In the genomic region with DNA sequence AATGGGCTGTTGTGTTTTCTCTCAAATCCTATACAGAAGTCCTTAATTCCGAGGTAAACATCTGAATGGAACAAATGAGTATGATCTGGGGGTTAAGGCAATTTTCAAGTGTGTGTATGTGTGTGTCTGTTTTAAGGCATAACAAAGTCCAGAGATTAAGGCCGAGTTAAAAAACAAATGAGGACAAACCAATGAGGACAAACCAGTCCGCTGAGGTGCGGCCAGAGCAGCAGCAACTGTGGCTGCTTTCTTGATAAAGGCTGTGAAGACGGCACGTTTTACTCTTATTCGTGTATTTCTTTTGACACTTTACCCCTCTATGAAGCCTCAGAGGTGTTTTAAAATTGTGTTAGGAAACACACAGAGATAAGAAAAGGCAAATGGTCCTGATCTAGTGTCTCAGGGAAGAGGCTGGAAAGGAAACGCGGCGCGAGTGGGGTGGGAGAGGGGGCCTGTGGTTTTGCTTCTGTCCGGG, we compare ENCODE assay signal across 9 cellular contexts. TPM values are rescaled to one million over a fixed set of nuclear protein-coding genes. Genes with fewer than 3 reads are reported as not detected.
DNase-seq lines count a peak whose midpoint lies in the region; ATAC-seq, FAIRE-seq and TF ChIP-seq lines count a peak whose summit lies in the region.
"Had no signal": no experiment of that assay in that cellular context is flagged by ENCODE, and none has a peak within 500 bp of the region (broad histone marks: within the 10 kb centered on the region; RNA-seq: fewer than 3 reads in every experiment).

No MANE protein-coding gene starts in this region.

- no peak overlapping the region for H3K4me3 Mint-ChIP-seq in activated naive CD4-positive, alpha-beta T cell treated with anti-CD3 and anti-CD28 coated beads for 36 hours
- H3K4me3 Mint-ChIP-seq: activated naive CD4-positive, alpha-beta T cell treated with anti-CD3 and anti-CD28 coated beads, Interleukin-2, amount 50 U/mL, for 24 hours had no signal

- H3K27me3 ChIP-seq in RWPE2 (ENCODE audit: insufficient read depth, poor library complexity, severe bottlenecking), result no peaks in the 10 kb centered on the region
- H3K27me3 ChIP-seq in pancreas, result no peaks in the 10 kb centered on the region

- peaks cover 10% of the 10 kb centered on the region for H3K4me1 Mint-ChIP-seq in activated naive CD4-positive, alpha-beta T cell treated with anti-CD3 and anti-CD28 coated beads for 36 hours (ENCODE audit: low read depth)

- no peaks in the 10 kb centered on the region for H3K36me3 Mint-ChIP-seq in activated naive CD4-positive, alpha-beta T cell treated with anti-CD3 and anti-CD28 coated beads for 36 hours (ENCODE audit: low read depth)
- H3K36me3 Mint-ChIP-seq: activated naive CD4-positive, alpha-beta T cell treated with anti-CD3 and anti-CD28 coated beads, Interleukin-2, amount 50 U/mL, for 24 hours had no signal

- CTCF ChIA-PET in activated naive CD4-positive, alpha-beta T cell treated with anti-CD3 and anti-CD28 coated beads for 36 hours (lab: Charles Lee), result interaction anchor here (0.7 kb wide), 1 partner anchor 519 kb away, joined by 3 read pairs; no protein-coding TSS in a partner anchor

- H3K27me3 Mint-ChIP-seq in activated naive CD4-positive, alpha-beta T cell treated with anti-CD3 and anti-CD28 coated beads for 36 hours (ENCODE audit: low read depth), result peaks cover 40% of the 10 kb centered on the region

- H3K4me1 ChIP-seq in RWPE2 (ENCODE audit: insufficient read depth, poor library complexity, severe bottlenecking), result peaks cover 8% of the 10 kb centered on the region
- peaks cover 4 to 18% (median 16%) of the 10 kb centered on the region in 3 donors for H3K4me1 ChIP-seq in pancreas

- H3K36me3 ChIP-seq in RWPE2 (ENCODE audit: low read depth) (no peaks in the 10 kb centered on the region), pancreas (no peaks in the 10 kb centered on the region)

- TF ChIP-seq CTCF in RWPE2 (IDR thresholded peaks at IDR 0.05; ENCODE audit: poor library complexity, severe bottlenecking) (no peak), fibroblast of mammary gland (conservative IDR thresholded peaks at IDR 0.05; ENCODE audit: control insufficient read depth, insufficient read depth, low read depth, low read length) (no peak), pancreas (IDR thresholded peaks at IDR 0.05) (no peak)

- H3K4me3 ChIP-seq in RWPE2 (ENCODE audit: severe bottlenecking), result peak overlapping the region; percentile 49
- peak overlapping the region; percentile 80 for H3K4me3 ChIP-seq in fibroblast of mammary gland (ENCODE audit: control insufficient read depth, low read depth, low read length)
- peak overlapping the region; percentile 45 to 89 (median 64) for H3K4me3 ChIP-seq in pancreas

- H3K27ac ChIP-seq in RWPE2 (ENCODE audit: poor library complexity, severe bottlenecking) (no peak overlapping the region), pancreas (peak overlapping the region; percentile 73 to 98 (median 96))

- H3K9me3 ChIP-seq in RWPE2 (ENCODE audit: severe bottlenecking) (no peaks in the 10 kb centered on the region), pancreas (no peaks in the 10 kb centered on the region)

- no peaks in the 10 kb centered on the region for H3K9me3 Mint-ChIP-seq in activated naive CD4-positive, alpha-beta T cell treated with anti-CD3 and anti-CD28 coated beads for 36 hours
- H3K9me3 Mint-ChIP-seq: activated naive CD4-positive, alpha-beta T cell treated with anti-CD3 and anti-CD28 coated beads, Interleukin-2, amount 50 U/mL, for 24 hours had no signal

- WGBS in pancreas, 2 donors, result 2 to 4% methylated on average over 12 of the region's 12 CpGs

- intact Hi-C loops in pancreas (cut with DNase I), result no loop called here
- intact Hi-C loops in activated naive CD4-positive, alpha-beta T cell treated with anti-CD3 and anti-CD28 coated beads for 36 hours (cut with micrococcal nuclease), result no loop called here

- DNase-seq in EH (ENCODE audit: low read depth) (peak; percentile 39), RWPE2 (ENCODE audit: low spot score) (no peak), fibroblast of mammary gland (ENCODE audit: low read depth) (peak; percentile 23), pancreas (peak in 2 of 6 donors; percentile 20 to 70), DMS114 treated with DMSO at 0.1 percent for 48 hours (lab: John Stamatoyannopoulos, UW; ENCODE audit: unreplicated experiment) (no peak)
- DNase-seq in activated naive CD4-positive, alpha-beta T cell treated with anti-CD3 and anti-CD28 coated beads for 36 hours, result no peak
- DNase-seq in stimulated activated CD8-positive, alpha-beta memory T cell treated with anti-CD3 and anti-CD28 coated beads, Interleukin-4, amount 100 ng/mL, for 48 hours, result no peak

- ATAC-seq in RWPE2 (ENCODE audit: low read depth) (no peak), pancreas (peak in 3 of 4 donors; percentile 3 to 12 (median 8)), GM19395 (IDR thresholded peaks at IDR 0.05; ENCODE audit: unreplicated experiment) (no peak)

- H3K27ac Mint-ChIP-seq in activated naive CD4-positive, alpha-beta T cell treated with anti-CD3 and anti-CD28 coated beads for 36 hours, result no peak overlapping the region
- H3K27ac Mint-ChIP-seq: activated naive CD4-positive, alpha-beta T cell treated with anti-CD3 and anti-CD28 coated beads, Interleukin-2, amount 50 U/mL, for 24 hours had no signal

- FAIRE-seq in pancreas (lab: Jason Lieb, UNC), result no peak

RNA-seq across cellular contexts. Expression of gene GULP1, which starts 0.5 kb away (rescaled TPM):
- total RNA-seq in pancreas, result 10 to 100 TPM; 11.6 to 35.7 (median 22.7) TPM
- 1 to 10 TPM; 5.4 to 6.5 TPM for polyA plus RNA-seq in pancreas
- not detected for total RNA-seq in activated naive CD4-positive, alpha-beta T cell treated with anti-CD3 and anti-CD28 coated beads for 36 hours

Comparison
In these comparisons a context has a peak if more than half of its experiments do, and no peak if none do; other contexts are left out.
1. DNase-seq: peak in EH (single experiment) and fibroblast of mammary gland (single experiment); none in RWPE2 (single experiment), DMS114 treated with DMSO at 0.1 percent for 48 hours (single experiment), activated naive CD4-positive, alpha-beta T cell treated with anti-CD3 and anti-CD28 coated beads for 36 hours (single experiment) and stimulated activated CD8-positive, alpha-beta memory T cell treated with anti-CD3 and anti-CD28 coated beads, Interleukin-4, amount 100 ng/mL, for 48 hours (single experiment).
2. ATAC-seq: peak in pancreas (3 of 4); none in RWPE2 (single experiment) and GM19395 (single experiment).
3. RNA of gene GULP1, which starts 0.5 kb away (total RNA-seq): 11.6 to 35.7 TPM in pancreas; not detected in activated naive CD4-positive, alpha-beta T cell treated with anti-CD3 and anti-CD28 coated beads for 36 hours; every median in the first group is over 10 times any median in the second.
4. Peak in every context shown above with its lines, with median percentiles within 50 percentile points of each other: H3K4me3 ChIP-seq.